In genomic region chr11:67288198-67288451, GRCh38 we compare ENCODE assay signal across 1 cellular context.
TF ChIP-seq lines count a peak whose summit lies in the region.

No MANE protein-coding gene starts in this region.

TF ChIP-seq in HepG2, 621 proteins besides CTCF, POLR2A, EP300 and RAD21 (continued from another document):
- TF ChIP-seq, protein P1, sequence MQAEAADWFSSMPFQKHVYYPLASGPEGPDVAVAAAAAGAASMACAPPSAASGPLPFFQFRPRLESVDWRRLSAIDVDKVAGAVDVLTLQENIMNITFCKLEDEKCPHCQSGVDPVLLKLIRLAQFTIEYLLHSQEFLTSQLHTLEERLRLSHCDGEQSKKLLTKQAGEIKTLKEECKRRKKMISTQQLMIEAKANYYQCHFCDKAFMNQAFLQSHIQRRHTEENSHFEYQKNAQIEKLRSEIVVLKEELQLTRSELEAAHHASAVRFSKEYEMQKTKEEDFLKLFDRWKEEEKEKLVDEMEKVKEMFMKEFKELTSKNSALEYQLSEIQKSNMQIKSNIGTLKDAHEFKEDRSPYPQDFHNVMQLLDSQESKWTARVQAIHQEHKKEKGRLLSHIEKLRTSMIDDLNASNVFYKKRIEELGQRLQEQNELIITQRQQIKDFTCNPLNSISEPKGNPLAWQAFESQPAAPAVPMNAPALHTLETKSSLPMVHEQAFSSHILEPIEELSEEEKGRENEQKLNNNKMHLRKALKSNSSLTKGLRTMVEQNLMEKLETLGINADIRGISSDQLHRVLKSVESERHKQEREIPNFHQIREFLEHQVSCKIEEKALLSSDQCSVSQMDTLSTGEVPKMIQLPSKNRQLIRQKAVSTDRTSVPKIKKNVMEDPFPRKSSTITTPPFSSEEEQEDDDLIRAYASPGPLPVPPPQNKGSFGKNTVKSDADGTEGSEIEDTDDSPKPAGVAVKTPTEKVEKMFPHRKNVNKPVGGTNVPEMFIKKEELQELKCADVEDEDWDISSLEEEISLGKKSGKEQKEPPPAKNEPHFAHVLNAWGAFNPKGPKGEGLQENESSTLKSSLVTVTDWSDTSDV (CRISPR knock-in tag; IDR thresholded peaks at IDR 0.05) = peak; percentile 58; the same call in 1 of the 2 replicates
- TF ChIP-seq EED (CRISPR knock-in tag; IDR thresholded peaks at IDR 0.05) = peak; percentile 11; the same call in 1 of the 2 replicates
- 0 out of 2 replicates have a peak, but pooled peaks have one; percentile 30 for TF ChIP-seq ZNF451 (CRISPR knock-in tag; IDR thresholded peaks at IDR 0.05)
- TF ChIP-seq, protein P2, sequence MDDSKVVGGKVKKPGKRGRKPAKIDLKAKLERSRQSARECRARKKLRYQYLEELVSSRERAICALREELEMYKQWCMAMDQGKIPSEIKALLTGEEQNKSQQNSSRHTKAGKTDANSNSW (CRISPR knock-in tag; IDR thresholded peaks at IDR 0.05; ENCODE audit: borderline replicate concordance) = no peak
- TF ChIP-seq ZNF614 (CRISPR knock-in tag; IDR thresholded peaks at IDR 0.05; ENCODE audit: borderline replicate concordance) = no peak
- TF ChIP-seq ZSCAN21 (CRISPR knock-in tag; IDR thresholded peaks at IDR 0.05; ENCODE audit: borderline replicate concordance) = no peak
